20 cellular contexts compared by ENCODE assay signal in genomic region chr1:237972186-237972585, GRCh38.
DNase-seq lines count a peak whose midpoint lies in the region.
"Had no signal": no experiment of that assay in that cellular context is flagged by ENCODE, and none has a peak within 500 bp of the region (broad histone marks: within the 10 kb centered on the region; RNA-seq: fewer than 3 reads in every experiment).

No MANE protein-coding gene starts in this region.

- H3K4me1 ChIP-seq in SJCRH30 = peaks cover 6% of the 10 kb centered on the region; the same call in 1 of the 2 replicates
- H3K4me1 ChIP-seq: A549, BE2C had no signal

- DNase-seq in NCI-H1417 (lab: John Stamatoyannopoulos, UW) = peak in 2 of 3 experiments; percentile 35 to 61
- no peak for DNase-seq in NCI-H1417 treated with DMSO at 0.1 percent for 48 hours (lab: John Stamatoyannopoulos, UW)
- DNase-seq in NK-92 (lab: John Stamatoyannopoulos, UW; ENCODE audit: unreplicated experiment) = peak; percentile 3
- DNase-seq in NK-92 treated with Interleukin-12 subunit alpha and Interleukin-12 subunit beta, amount 100 ng/mL, for 24 hours (lab: John Stamatoyannopoulos, UW) = no peak
- DNase-seq in NCI-H1436 treated with DMSO at 0.1 percent for 48 hours (lab: John Stamatoyannopoulos, UW) = peak; percentile 65
- peak; percentile 51 to 71 for DNase-seq in SJCRH30
- no peak for DNase-seq in SHP77 treated with DMSO at 0.1 percent for 48 hours (lab: John Stamatoyannopoulos, UW)
- DNase-seq: 8988T; ACHN; AML-193; BE2C; CD4-positive, alpha-beta T cell; CD8-positive, alpha-beta memory T cell; DMS 273 treated with DMSO at 0.1 percent for 48 hours; DND-41; GOT3; HFFc6 had no signal

- H3K27ac ChIP-seq in SJCRH30 = no peak overlapping the region
- H3K27ac ChIP-seq: A549; BLaER1 treated with 17β-estradiol and CSF1 and Interleukin-3, amounts not matched to agents 10 nM and 100 nM had no signal

- no peak overlapping the region for H3K4me3 ChIP-seq in SJCRH30
- H3K4me3 ChIP-seq: A549; BLaER1 treated with 17β-estradiol and CSF1 and Interleukin-3, amounts not matched to agents 10 nM and 100 nM; HAP-1 had no signal

- no peaks in the 10 kb centered on the region for H3K9me3 ChIP-seq in SJCRH30 (replicated peaks)
- H3K9me3 ChIP-seq: A549; BE2C; BLaER1 treated with 17β-estradiol and CSF1 and Interleukin-3, amounts not matched to agents 10 nM and 100 nM; HAP-1 had no signal

- no peaks in the 10 kb centered on the region for H3K27me3 ChIP-seq in SJCRH30
- H3K27me3 ChIP-seq: BE2C; BLaER1 treated with 17β-estradiol and CSF1 and Interleukin-3, amounts not matched to agents 10 nM and 100 nM had no signal

- no peaks in the 10 kb centered on the region for H3K36me3 ChIP-seq in SJCRH30
- H3K36me3 ChIP-seq: BE2C; BLaER1 treated with 17β-estradiol and CSF1 and Interleukin-3, amounts not matched to agents 10 nM and 100 nM; HAP-1 had no signal

Comparison
In these comparisons a context has a peak if more than half of its experiments do, and no peak if none do; other contexts are left out.
1. DNase-seq: peak in NCI-H1417 (2 of 3), NK-92 (single experiment), NCI-H1436 treated with DMSO at 0.1 percent for 48 hours (single experiment) and SJCRH30 (2 of 2); none in NCI-H1417 treated with DMSO at 0.1 percent for 48 hours (single experiment), NK-92 treated with Interleukin-12 subunit alpha and Interleukin-12 subunit beta, amount 100 ng/mL, for 24 hours (single experiment) and SHP77 treated with DMSO at 0.1 percent for 48 hours (single experiment).